1 cellular context compared by ENCODE assay signal in genomic region chr12:40244526-40245156, GRCh38. TPM values are rescaled to one million over a fixed set of nuclear protein-coding genes. Genes with fewer than 3 reads are reported as not detected.
"Had no signal": no experiment of that assay in that cellular context is flagged by ENCODE, and none has a peak within 500 bp of the region (broad histone marks: within the 10 kb centered on the region; RNA-seq: fewer than 3 reads in every experiment).

No MANE protein-coding gene starts in this region.

RNA-seq across cellular contexts. Expression of gene LRRK2, which starts 19.8 kb away (rescaled TPM):
- total RNA-seq: M059J had no signal
